In the genomic region with DNA sequence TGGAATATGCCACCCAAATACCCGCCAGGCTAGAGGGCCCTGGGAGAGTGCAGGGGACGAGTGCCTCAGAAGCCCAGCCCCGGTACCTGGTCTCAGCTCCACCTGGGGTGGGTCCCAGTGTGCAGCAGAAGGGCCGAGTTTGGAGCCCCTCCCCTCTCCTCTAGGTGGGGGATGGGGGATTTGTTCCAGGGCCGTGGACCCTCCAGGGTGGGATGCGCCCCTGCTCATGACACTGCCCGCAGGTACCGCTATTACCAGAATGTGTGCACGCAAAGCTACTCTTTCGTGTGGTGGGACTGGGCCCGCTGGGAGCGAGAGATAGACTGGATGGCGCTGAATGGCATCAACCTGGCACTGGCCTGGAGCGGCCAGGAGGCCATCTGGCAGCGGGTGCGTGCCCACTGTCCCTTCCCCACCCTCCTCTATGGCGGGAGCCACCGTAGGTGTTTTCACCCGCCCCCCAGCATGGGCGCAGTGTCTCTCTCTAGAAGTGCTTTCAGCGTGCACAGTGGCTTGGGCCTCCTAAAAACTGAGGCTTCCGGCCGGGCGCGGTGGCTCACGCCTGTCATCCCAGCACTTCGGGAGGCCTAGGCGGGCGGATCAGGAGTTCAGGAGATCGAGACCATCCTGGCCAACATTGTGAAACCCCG, we compare ENCODE assay signal across 8 cellular contexts. TPM values are rescaled to one million over a fixed set of nuclear protein-coding genes. Genes with fewer than 3 reads are reported as not detected.
DNase-seq lines count a peak whose midpoint lies in the region; ATAC-seq and TF ChIP-seq lines count a peak whose summit lies in the region.

No MANE protein-coding gene starts in this region.

- H3K9me3 Mint-ChIP-seq in activated CD8-positive, alpha-beta memory T cell treated with anti-CD3 and anti-CD28 coated beads, Interleukin-2, amount 10 ng/mL, durations not matched to agents 7 days and 5 days (ENCODE audit: low read depth): no peaks in the 10 kb centered on the region

- H3K4me1 ChIP-seq in mammary epithelial cell (ENCODE audit: insufficient read depth, low read length): peaks cover 22% of the 10 kb centered on the region
- peaks cover 24% of the 10 kb centered on the region for H3K4me1 ChIP-seq in lower lobe of right lung
- H3K4me1 ChIP-seq in transverse colon: peaks cover 18 to 42% (median 27%) of the 10 kb centered on the region in 4 donors

- peak overlapping the region; percentile 0 for H3K9ac ChIP-seq in mammary epithelial cell (ENCODE audit: insufficient read depth, low read length)

- H3K9me3 ChIP-seq in mammary epithelial cell (replicated peaks; ENCODE audit: insufficient read depth, low read length) (no peaks in the 10 kb centered on the region), lower lobe of right lung (no peaks in the 10 kb centered on the region), transverse colon (no peaks in the 10 kb centered on the region)

- no peak for ATAC-seq in activated CD8-positive, alpha-beta memory T cell treated with anti-CD3 and anti-CD28 coated beads, Interleukin-2, amount 10 ng/mL, durations not matched to agents 7 days and 5 days
- ATAC-seq in lower lobe of right lung (peak in 1 of 2 donors; percentile 1), HG03432 (IDR thresholded peaks at IDR 0.05; ENCODE audit: unreplicated experiment) (no peak)

- H3K4me1 Mint-ChIP-seq in activated CD8-positive, alpha-beta memory T cell treated with anti-CD3 and anti-CD28 coated beads, Interleukin-2, amount 10 ng/mL, durations not matched to agents 7 days and 5 days: peaks cover 43% of the 10 kb centered on the region

- H3K4me2 ChIP-seq in mammary epithelial cell (ENCODE audit: insufficient read depth, low read depth, low read length): peak overlapping the region; percentile 80

- no peak for DNase-seq in activated CD8-positive, alpha-beta memory T cell treated with anti-CD3 and anti-CD28 coated beads, Interleukin-2, amount 10 ng/mL, durations not matched to agents 7 days and 5 days
- DNase-seq in activated CD8-positive, alpha-beta memory T cell treated with anti-CD3 and anti-CD28 coated beads, Interleukin-2, amount 50 U/mL, for 4 hours: no peak
- DNase-seq in mammary epithelial cell: no peak
- no peak for DNase-seq in lower lobe of right lung
- no peak for DNase-seq in transverse colon
- no peak for DNase-seq in NOMO-1 treated with DMSO at 0.1 percent for 48 hours (lab: John Stamatoyannopoulos, UW; ENCODE audit: unreplicated experiment)
- no peak for DNase-seq in activated CD8-positive, alpha-beta memory T cell treated with anti-CD3 and anti-CD28 coated beads for 24 hours

- peaks cover 12% of the 10 kb centered on the region for H3K27me3 Mint-ChIP-seq in activated CD8-positive, alpha-beta memory T cell treated with anti-CD3 and anti-CD28 coated beads, Interleukin-2, amount 10 ng/mL, durations not matched to agents 7 days and 5 days

- H3K27me3 ChIP-seq in mammary epithelial cell (ENCODE audit: insufficient read depth, low read length): no peaks in the 10 kb centered on the region
- no peaks in the 10 kb centered on the region for H3K27me3 ChIP-seq in lower lobe of right lung (ENCODE audit: low read depth)
- H3K27me3 ChIP-seq in transverse colon: no peaks in the 10 kb centered on the region

- H3K4me3 Mint-ChIP-seq in activated CD8-positive, alpha-beta memory T cell treated with anti-CD3 and anti-CD28 coated beads, Interleukin-2, amount 10 ng/mL, durations not matched to agents 7 days and 5 days: peak overlapping the region; percentile 84

- CTCF ChIA-PET in activated CD8-positive, alpha-beta memory T cell treated with anti-CD3 and anti-CD28 coated beads, Interleukin-2, amount 10 ng/mL, durations not matched to agents 7 days and 5 days (lab: Charles Lee): interaction anchor here (1.2 to 3.5 kb wide), 7 partner anchors 10 to 41 kb away, joined by 3 to 24 read pairs (median 9); a partner anchor contains a TSS
- CTCF ChIA-PET in mammary epithelial cell (lab: Charles Lee; ENCODE audit: low non-redundant PET): interaction anchor here (0.5 to 0.6 kb wide), 2 partner anchors 17 to 127 kb away, joined by 3 to 5 read pairs; no protein-coding TSS in a partner anchor

- intact Hi-C loops in mammary epithelial cell (cut with micrococcal nuclease) (no loop called here), lower lobe of right lung (cut with DNase I) (no loop called here), transverse colon (cut with DNase I; ENCODE audit: low total_unique reads) (no loop called here)

- H4K20me1 ChIP-seq in mammary epithelial cell (ENCODE audit: insufficient read depth, low read length): no peaks in the 10 kb centered on the region

- no peak for TF ChIP-seq EP300 in transverse colon (IDR thresholded peaks at IDR 0.05; ENCODE audit: low read depth)

- H3K27ac Mint-ChIP-seq in activated CD8-positive, alpha-beta memory T cell treated with anti-CD3 and anti-CD28 coated beads, Interleukin-2, amount 10 ng/mL, durations not matched to agents 7 days and 5 days: peak overlapping the region; percentile 84

- dilution Hi-C loops in mammary epithelial cell (cut with HindIII; ENCODE audit: low sequenced_read_pairs): no loop called here

- peaks cover 7% of the 10 kb centered on the region for H3K79me2 ChIP-seq in mammary epithelial cell (ENCODE audit: insufficient read depth, low read length)

- no peak for TF ChIP-seq CTCF in mammary epithelial cell (conservative IDR thresholded peaks at IDR 0.05 in 1 of 2, IDR thresholded peaks at IDR 0.05 in 1 of 2; ENCODE audit: extremely low read depth in 1 of 2, insufficient read depth in 1 of 2, low read depth in 1 of 2, low read length in 2 of 2)
- no peak for TF ChIP-seq CTCF in lower lobe of right lung (IDR thresholded peaks at IDR 0.05)
- TF ChIP-seq CTCF in transverse colon (IDR thresholded peaks at IDR 0.05): no peak

- in situ Hi-C loops in mammary epithelial cell (cut with MboI; ENCODE audit: low sequenced_read_pairs in 2 of 2): no loop called here
- in situ Hi-C loops in transverse colon (cut with MboI; ENCODE audit: low pct_ligation_motif_present in 1 of 4, low pct_unique_long_range_greater_than_20kb in 1 of 4, low sequenced_read_pairs in 3 of 4): no loop called here

- peaks cover 3% of the 10 kb centered on the region for H3K36me3 ChIP-seq in mammary epithelial cell (ENCODE audit: insufficient read depth, low read length)
- peaks cover 42% of the 10 kb centered on the region for H3K36me3 ChIP-seq in lower lobe of right lung
- no peaks in the 10 kb centered on the region for H3K36me3 ChIP-seq in transverse colon

- WGBS in mammary epithelial cell (ENCODE audit: low coverage, missing lambda C conversion rate): 73% methylated on average over 13 of the region's 31 CpGs
- WGBS in transverse colon (ENCODE audit: low coverage in 1 of 2), 2 donors: 90 to 93% methylated on average over 2 to 27 of the region's 31 CpGs

- H3K36me3 Mint-ChIP-seq in activated CD8-positive, alpha-beta memory T cell treated with anti-CD3 and anti-CD28 coated beads, Interleukin-2, amount 10 ng/mL, durations not matched to agents 7 days and 5 days: peaks cover 11% of the 10 kb centered on the region

- no peak overlapping the region for H3K27ac ChIP-seq in mammary epithelial cell (ENCODE audit: insufficient read depth, low read depth, low read length)
- H3K27ac ChIP-seq in lower lobe of right lung: peak overlapping the region; percentile 83
- H3K27ac ChIP-seq in transverse colon: peak overlapping the region; percentile 90 to 93 (median 91)

- TF ChIP-seq POLR2A in transverse colon (IDR thresholded peaks at IDR 0.05): no peak

- no TSS peak for BruUV-seq in mammary epithelial cell (replicated peaks; lab: Mats Ljungman, UMichigan)

- peak overlapping the region; percentile 63 to 78 (median 70) for H3K4me3 ChIP-seq in mammary epithelial cell (replicated peaks in 1 of 3; ENCODE audit: insufficient read depth in 1 of 3, low read depth in 2 of 3, low read length in 3 of 3)
- H3K4me3 ChIP-seq in lower lobe of right lung: peak overlapping the region; percentile 70
- peak overlapping the region; percentile 15 to 79 (median 69) for H3K4me3 ChIP-seq in transverse colon

- H2AFZ ChIP-seq in mammary epithelial cell (ENCODE audit: low read depth, low read length): no peak overlapping the region

RNA-seq across cellular contexts. Expression of a gene that starts 1.2 kb away (rescaled TPM):
- total RNA-seq in activated CD8-positive, alpha-beta memory T cell treated with anti-CD3 and anti-CD28 coated beads, Interleukin-2, amount 10 ng/mL, durations not matched to agents 7 days and 5 days: 10 to 100 TPM; 18.2 to 19.4 TPM
- total RNA-seq in mammary epithelial cell (10 to 100 TPM; 22.7 to 25.2 TPM), lower lobe of right lung (39.1 TPM), transverse colon (10 to 100 TPM; 35.4 to 95.7 (median 66.2) TPM)
- 17.5 TPM for polyA plus RNA-seq in mammary epithelial cell
- 28.6 TPM for polyA minus RNA-seq in mammary epithelial cell

RNA-seq across cellular contexts. Expression of a gene that starts 15.4 kb away (rescaled TPM):
- total RNA-seq in activated CD8-positive, alpha-beta memory T cell treated with anti-CD3 and anti-CD28 coated beads, Interleukin-2, amount 10 ng/mL, durations not matched to agents 7 days and 5 days: 1 to 10 TPM in 1 of 2 experiments, under 1 TPM in 1; 0.70 to 1.1 TPM
- total RNA-seq in mammary epithelial cell (10 to 100 TPM; 19.3 to 23.8 TPM), lower lobe of right lung (2.2 TPM), transverse colon (1 to 10 TPM in 1 of 4 donors, under 1 TPM in 2, not detected in 1; 0.41 to 2.2 (median 0.95) TPM)
- 5.8 TPM for polyA plus RNA-seq in mammary epithelial cell
- 0.16 TPM for polyA minus RNA-seq in mammary epithelial cell

RNA-seq across cellular contexts. Expression of a gene that starts 24.7 kb away (rescaled TPM):
- 100 to 1,000 TPM in 1 of 2 experiments, 10 to 100 TPM in 1; 95.9 to 108 TPM for total RNA-seq in activated CD8-positive, alpha-beta memory T cell treated with anti-CD3 and anti-CD28 coated beads, Interleukin-2, amount 10 ng/mL, durations not matched to agents 7 days and 5 days
- total RNA-seq in mammary epithelial cell (10 to 100 TPM; 26.0 to 90.1 TPM), lower lobe of right lung (65.8 TPM), transverse colon (10 to 100 TPM; 46.4 to 91.7 (median 57.6) TPM)
- 61.1 TPM for polyA plus RNA-seq in mammary epithelial cell
- 92.7 TPM for polyA minus RNA-seq in mammary epithelial cell

RNA-seq across cellular contexts. Expression of a gene that starts 29.6 kb away (rescaled TPM):
- 10 to 100 TPM; 54.8 to 60.4 TPM for total RNA-seq in activated CD8-positive, alpha-beta memory T cell treated with anti-CD3 and anti-CD28 coated beads, Interleukin-2, amount 10 ng/mL, durations not matched to agents 7 days and 5 days
- total RNA-seq in mammary epithelial cell: 10 to 100 TPM; 24.5 to 40.4 TPM
- 49.3 TPM for polyA plus RNA-seq in mammary epithelial cell
- 26.6 TPM for polyA minus RNA-seq in mammary epithelial cell
- total RNA-seq in lower lobe of right lung: 70.5 TPM
- total RNA-seq in transverse colon: 100 to 1,000 TPM in 3 of 4 donors, 10 to 100 TPM in 1; 81.3 to 191 (median 143) TPM

RNA-seq across cellular contexts. Expression of a gene that starts 40.2 kb away (rescaled TPM):
- 10 to 100 TPM; 24.4 to 25.5 TPM for total RNA-seq in activated CD8-positive, alpha-beta memory T cell treated with anti-CD3 and anti-CD28 coated beads, Interleukin-2, amount 10 ng/mL, durations not matched to agents 7 days and 5 days
- total RNA-seq in mammary epithelial cell (10 to 100 TPM in 1 of 2 donors, 1 to 10 TPM in 1; 2.2 to 25.2 TPM), lower lobe of right lung (4.8 TPM), transverse colon (1 to 10 TPM in 2 of 4 donors, under 1 TPM in 1, not detected in 1; 0.96 to 2.6 (median 1.3) TPM)
- 14.4 TPM for polyA plus RNA-seq in mammary epithelial cell
- polyA minus RNA-seq in mammary epithelial cell: 8.2 TPM
